ENCODE assay signal across 9 cellular contexts in the genomic region with DNA sequence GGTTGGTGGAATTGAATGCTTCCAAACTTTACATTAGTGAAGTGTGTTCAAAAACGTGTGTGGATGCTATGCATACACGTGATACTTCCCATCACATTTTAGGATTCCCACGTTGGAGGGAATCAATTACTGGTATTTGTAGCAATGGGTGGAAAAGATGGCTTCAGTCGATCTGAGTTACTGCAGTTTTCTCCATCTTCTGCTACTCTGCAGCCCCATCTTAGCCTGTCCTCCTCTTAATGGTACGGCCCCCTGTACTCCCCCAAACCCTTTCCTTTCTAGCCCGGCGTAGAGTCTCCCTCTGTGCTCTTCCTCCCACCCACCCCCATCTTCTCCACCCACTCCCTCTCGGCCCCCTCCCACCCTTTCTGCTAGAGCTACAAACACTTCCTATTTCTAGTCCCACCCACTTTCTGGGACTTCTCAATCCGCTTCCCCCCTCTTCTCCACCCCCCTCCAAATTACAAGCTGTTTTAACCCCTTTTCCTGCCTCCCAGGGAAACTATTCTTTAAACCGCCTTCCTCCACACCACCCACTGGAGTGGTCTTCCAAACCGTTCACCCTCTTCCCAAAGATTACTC. TPM values are rescaled to one million over a fixed set of nuclear protein-coding genes. Genes with fewer than 3 reads are reported as not detected.
DNase-seq lines count a peak whose midpoint lies in the region; ATAC-seq, FAIRE-seq and TF ChIP-seq lines count a peak whose summit lies in the region.
"Had no signal": no experiment of that assay in that cellular context is flagged by ENCODE, and none has a peak within 500 bp of the region (broad histone marks: within the 10 kb centered on the region; RNA-seq: fewer than 3 reads in every experiment).

No MANE protein-coding gene starts in this region.

- H3K4me3 ChIP-seq in NT2/D1 (ENCODE audit: insufficient read length, low read depth) (peak overlapping the region; percentile 95), kidney (ENCODE audit: low read length in 2 of 2) (peak overlapping the region; percentile 95 to 97), stomach (peak overlapping the region; percentile 94 to 99 (median 96))

- H3K27ac ChIP-seq in kidney (ENCODE audit: low read depth in 2 of 2, low read length in 2 of 2) (peak overlapping the region; percentile 91 to 93), stomach (peak overlapping the region in 4 of 5 donors; percentile 91 to 98 (median 94))

- POLR2A ChIA-PET in activated CD4-positive, alpha-beta T cell treated with anti-CD3 and anti-CD28 coated beads, Interleukin-2, amount 10 ng/mL, durations not matched to agents 7 days and 5 days (lab: Charles Lee), result no interaction called here

- TF ChIP-seq CTCF in brain (conservative IDR thresholded peaks at IDR 0.05) (no peak), kidney (IDR thresholded peaks at IDR 0.05; ENCODE audit: borderline replicate concordance, extremely low read depth, insufficient read depth) (no peak), stomach (IDR thresholded peaks at IDR 0.05) (no peak)

- H3K36me3 Mint-ChIP-seq in activated CD4-positive, alpha-beta T cell treated with anti-CD3 and anti-CD28 coated beads, Interleukin-2, amount 10 ng/mL, durations not matched to agents 7 days and 5 days (ENCODE audit: low read depth), result peaks cover 19% of the 10 kb centered on the region
- H3K36me3 Mint-ChIP-seq in brain, result peaks cover 32% of the 10 kb centered on the region

- H3K9me3 ChIP-seq in NT2/D1 (ENCODE audit: insufficient read depth, low read length) (no peaks in the 10 kb centered on the region), kidney (ENCODE audit: control insufficient read depth in 1 of 2, low read length in 2 of 2) (no peaks in the 10 kb centered on the region), stomach (no peaks in the 10 kb centered on the region)

- H3K4me1 ChIP-seq in NT2/D1 (ENCODE audit: insufficient read depth, insufficient read length), result no peaks in the 10 kb centered on the region
- H3K4me1 ChIP-seq in kidney (ENCODE audit: control insufficient read depth in 1 of 2, insufficient read depth in 1 of 2, low read depth in 1 of 2, low read length in 2 of 2), result peaks cover 11 to 13% of the 10 kb centered on the region in 2 donors
- H3K4me1 ChIP-seq in stomach, result peaks cover 16 to 67% (median 38%) of the 10 kb centered on the region in 4 donors

- no peaks in the 10 kb centered on the region for H3K27me3 Mint-ChIP-seq in activated CD4-positive, alpha-beta T cell treated with anti-CD3 and anti-CD28 coated beads, Interleukin-2, amount 10 ng/mL, durations not matched to agents 7 days and 5 days
- H3K27me3 Mint-ChIP-seq in brain, result peaks cover 12% of the 10 kb centered on the region

- 4 to 9% (median 7%) methylated on average over 11 of the region's 11 CpGs for WGBS in stomach, 5 donors

- H3K4me1 Mint-ChIP-seq in activated CD4-positive, alpha-beta T cell treated with anti-CD3 and anti-CD28 coated beads, Interleukin-2, amount 10 ng/mL, durations not matched to agents 7 days and 5 days, result peaks cover 55% of the 10 kb centered on the region
- peaks cover 55% of the 10 kb centered on the region for H3K4me1 Mint-ChIP-seq in brain

- DNase-seq in activated CD4-positive, alpha-beta T cell treated with anti-CD3 and anti-CD28 coated beads, Interleukin-2, amount 10 ng/mL, durations not matched to agents 7 days and 5 days, result peak; percentile 15
- DNase-seq in activated CD4-positive, alpha-beta T cell treated with anti-CD3 and anti-CD28 coated beads, Interleukin-2, amount 50 U/mL, for 1 hour, result no peak
- DNase-seq in NT2/D1 (ENCODE audit: low read depth, low spot score), result peak; percentile 40
- peak; percentile 48 for DNase-seq in kidney
- DNase-seq in stomach, result no peak
- no peak for DNase-seq in mesenteric fat pad (ENCODE audit: low spot score)

- H3K9ac ChIP-seq in NT2/D1 (ENCODE audit: insufficient read length, low read depth) (peak overlapping the region; percentile 94), kidney (ENCODE audit: low read length in 2 of 2) (peak overlapping the region; percentile 85 to 99)

- peak overlapping the region; percentile 87 for H3K27ac Mint-ChIP-seq in activated CD4-positive, alpha-beta T cell treated with anti-CD3 and anti-CD28 coated beads, Interleukin-2, amount 10 ng/mL, durations not matched to agents 7 days and 5 days
- peak overlapping the region; percentile 91 to 98 (median 95) for H3K27ac Mint-ChIP-seq in brain

- no peak for TF ChIP-seq POLR2A in stomach (IDR thresholded peaks at IDR 0.05)

- H3K4me3 Mint-ChIP-seq in activated CD4-positive, alpha-beta T cell treated with anti-CD3 and anti-CD28 coated beads, Interleukin-2, amount 10 ng/mL, durations not matched to agents 7 days and 5 days, result peak overlapping the region; percentile 96
- H3K4me3 Mint-ChIP-seq in brain, result peak overlapping the region; percentile 95 to 97 (median 97)

- intact Hi-C loops in kidney (cut with DNase I) (no loop called here), stomach (cut with DNase I; ENCODE audit: low total_unique reads) (no loop called here)

- CTCF ChIA-PET in activated CD4-positive, alpha-beta T cell treated with anti-CD3 and anti-CD28 coated beads, Interleukin-2, amount 10 ng/mL, durations not matched to agents 7 days and 5 days (lab: Charles Lee), result no interaction called here

- H3K36me3 ChIP-seq in NT2/D1 (ENCODE audit: insufficient read depth, insufficient read length, low read length) (peaks cover 57% of the 10 kb centered on the region), kidney (ENCODE audit: control insufficient read depth in 1 of 2, insufficient read depth in 2 of 2, low read length in 2 of 2) (peaks cover 0 to 3% of the 10 kb centered on the region in 2 donors), stomach (peaks cover 0 to 14% (median 6%) of the 10 kb centered on the region in 4 donors)

- no peak for TF ChIP-seq EP300 in stomach (IDR thresholded peaks at IDR 0.05)

- no peaks in the 10 kb centered on the region for H3K9me3 Mint-ChIP-seq in activated CD4-positive, alpha-beta T cell treated with anti-CD3 and anti-CD28 coated beads, Interleukin-2, amount 10 ng/mL, durations not matched to agents 7 days and 5 days
- H3K9me3 Mint-ChIP-seq in brain, result no peaks in the 10 kb centered on the region

- no peak for ATAC-seq in HG03469 (IDR thresholded peaks at IDR 0.05; ENCODE audit: unreplicated experiment)

- FAIRE-seq in kidney (lab: Jason Lieb, UNC), result no peak
- FAIRE-seq: endometrium had no signal

- H3K27me3 ChIP-seq in NT2/D1 (ENCODE audit: insufficient read depth, insufficient read length) (no peaks in the 10 kb centered on the region), stomach (no peaks in the 10 kb centered on the region)

RNA-seq across cellular contexts. Expression of a gene that starts 1.1 kb away (rescaled TPM):
- total RNA-seq in activated CD4-positive, alpha-beta T cell treated with anti-CD3 and anti-CD28 coated beads, Interleukin-2, amount 10 ng/mL, durations not matched to agents 7 days and 5 days, result 100 to 1,000 TPM; 132 to 165 TPM
- 151 TPM for polyA plus RNA-seq in brain (ENCODE audit: insufficient read depth, low read depth, low replicate concordance)
- total RNA-seq in kidney, result 124 TPM
- 163 TPM for polyA plus RNA-seq in kidney (ENCODE audit: insufficient read depth, low read depth, low replicate concordance)
- 10 to 100 TPM; 12.3 to 52.7 (median 33.0) TPM for total RNA-seq in stomach
- 10 to 100 TPM; 60.1 to 83.2 (median 64.8) TPM for polyA plus RNA-seq in stomach
- total RNA-seq in mesenteric fat pad, result 84.5 TPM

RNA-seq across cellular contexts. Expression of a gene that starts 1.2 kb away (rescaled TPM):
- total RNA-seq in activated CD4-positive, alpha-beta T cell treated with anti-CD3 and anti-CD28 coated beads, Interleukin-2, amount 10 ng/mL, durations not matched to agents 7 days and 5 days, result 10 to 100 TPM; 51.8 to 53.2 TPM
- polyA plus RNA-seq in brain (ENCODE audit: insufficient read depth, low read depth, low replicate concordance) (36.3 TPM), kidney (ENCODE audit: insufficient read depth, low read depth, low replicate concordance) (57.2 TPM), stomach (10 to 100 TPM; 18.7 to 33.1 (median 23.1) TPM)
- total RNA-seq in kidney (41.7 TPM), stomach (10 to 100 TPM in 4 of 5 donors, 1 to 10 TPM in 1; 8.1 to 68.8 (median 32.0) TPM), mesenteric fat pad (57.4 TPM)

RNA-seq across cellular contexts. Expression of a gene that starts 25.8 kb away (rescaled TPM):
- under 1 TPM; 0.67 to 0.84 TPM for total RNA-seq in activated CD4-positive, alpha-beta T cell treated with anti-CD3 and anti-CD28 coated beads, Interleukin-2, amount 10 ng/mL, durations not matched to agents 7 days and 5 days
- polyA plus RNA-seq in brain (ENCODE audit: insufficient read depth, low read depth, low replicate concordance) (6.5 TPM), kidney (ENCODE audit: insufficient read depth, low read depth, low replicate concordance) (0.34 TPM), stomach (1 to 10 TPM; 1.1 to 5.8 (median 5.1) TPM)
- total RNA-seq in kidney (2.1 TPM), stomach (10 to 100 TPM in 1 of 5 donors, 1 to 10 TPM in 3, not detected in 1; 1.2 to 10.3 (median 6.3) TPM), mesenteric fat pad (0.77 TPM)

RNA-seq across cellular contexts. Expression of a gene that starts 55.7 kb away (rescaled TPM):
- total RNA-seq in activated CD4-positive, alpha-beta T cell treated with anti-CD3 and anti-CD28 coated beads, Interleukin-2, amount 10 ng/mL, durations not matched to agents 7 days and 5 days, result 10 to 100 TPM; 20.2 to 25.3 TPM
- polyA plus RNA-seq in brain (ENCODE audit: insufficient read depth, low read depth, low replicate concordance) (3.4 TPM), kidney (ENCODE audit: insufficient read depth, low read depth, low replicate concordance) (4.8 TPM), stomach (1 to 10 TPM; 4.0 to 6.4 (median 4.2) TPM)
- total RNA-seq in kidney (45.1 TPM), stomach (10 to 100 TPM; 11.6 to 74.4 (median 45.5) TPM), mesenteric fat pad (49.2 TPM)

Comparison
In these comparisons a context has a peak if more than half of its experiments do, and no peak if none do; other contexts are left out.
1. DNase-seq: peak in activated CD4-positive, alpha-beta T cell treated with anti-CD3 and anti-CD28 coated beads, Interleukin-2, amount 10 ng/mL, durations not matched to agents 7 days and 5 days (single experiment), NT2/D1 (single experiment) and kidney (single experiment); none in activated CD4-positive, alpha-beta T cell treated with anti-CD3 and anti-CD28 coated beads, Interleukin-2, amount 50 U/mL, for 1 hour (single experiment), stomach (single experiment) and mesenteric fat pad (single experiment).
2. Peak in every context shown above with its lines, with median percentiles within 50 percentile points of each other: H3K4me3 ChIP-seq.